ENCODE assay signal across 34 cellular contexts in genomic region chr7:37112210-37112609, GRCh38.
"Had no signal": no experiment of that assay in that cellular context is flagged by ENCODE, and none has a peak within 500 bp of the region (broad histone marks: within the 10 kb centered on the region; RNA-seq: fewer than 3 reads in every experiment).

No MANE protein-coding gene starts in this region.

- H3K27ac ChIP-seq: brain microvascular endothelial cell, esophagus muscularis mucosa, foreskin keratinocyte, gastrocnemius medialis, heart left ventricle, WERI-Rb-1 had no signal

- FAIRE-seq: astrocyte, bronchial epithelial cell, colon had no signal

- H3K4me1 ChIP-seq: foreskin keratinocyte, gastrocnemius medialis had no signal

- H3K4me3 ChIP-seq: esophagus muscularis mucosa, gastrocnemius medialis, heart left ventricle had no signal

- DNase-seq: activated B cell treated with CpG ODN at 0.5 μM for 24 hours; activated CD4-positive, alpha-beta T cell treated with anti-CD3 and anti-CD28 coated beads for 48 hours; activated CD4-positive, alpha-beta T cell treated with anti-CD3 and anti-CD28 coated beads, Interleukin-2, amount 50 U/mL, for 1 hour; activated CD4-positive, alpha-beta T cell treated with anti-CD3 and anti-CD28 coated beads, Interleukin-2, amount 50 U/mL, for 48 hours; activated CD8-positive, alpha-beta memory T cell treated with anti-CD3 and anti-CD28 coated beads, Interleukin-2, amount 10 ng/mL, durations not matched to agents 7 days and 5 days; activated CD8-positive, alpha-beta memory T cell treated with anti-CD3 and anti-CD28 coated beads, Interleukin-2, amount 50 U/mL, for 4 hours; activated CD8-positive, alpha-beta T cell treated with anti-CD3 and anti-CD28 coated beads, Interleukin-2, amount 10 ng/mL, durations not matched to agents 7 days and 5 days; activated effector memory CD4-positive, alpha-beta T cell treated with anti-CD3 and anti-CD28 coated beads, Interleukin-2, amount 50 U/mL, for 16 hours; activated naive CD4-positive, alpha-beta T cell treated with anti-CD3 and anti-CD28 coated beads, Interleukin-2, amount 10 ng/mL, durations not matched to agents 7 days and 5 days; activated naive CD8-positive, alpha-beta T cell treated with anti-CD3 and anti-CD28 coated beads, Interleukin-2, amount 10 ng/mL, durations not matched to agents 7 days and 5 days; activated T-cell treated with anti-CD3 and anti-CD28 coated beads, Interleukin-2, amount 50 U/mL, for 1 hour; activated T-cell treated with anti-CD3 and anti-CD28 coated beads, Interleukin-2, amount 50 U/mL, for 48 hours; amniotic stem cell; anterior cingulate cortex; brain microvascular endothelial cell; cortex of kidney; dermis blood vessel endothelial cell; effector CD4-positive, alpha-beta T cell; effector memory CD8-positive, alpha-beta T cell; erythroblast; foreskin keratinocyte; gastrocnemius medialis; glutamatergic neuron; heart left ventricle; T-helper 1 cell; T-helper 17 cell; T1000; WERI-Rb-1 had no signal

- H3K9me3 ChIP-seq: esophagus muscularis mucosa, gastrocnemius medialis, heart left ventricle had no signal

- H3K27me3 ChIP-seq: brain microvascular endothelial cell, esophagus muscularis mucosa, foreskin keratinocyte, gastrocnemius medialis, heart left ventricle had no signal

- ATAC-seq: activated CD4-positive, CD25-positive, alpha-beta regulatory T cell treated with anti-CD3 and anti-CD28 coated beads, Interleukin-2, amount 50 U/mL, for 24 hours; activated CD8-positive, alpha-beta memory T cell treated with anti-CD3 and anti-CD28 coated beads, Interleukin-2, amount 10 ng/mL, durations not matched to agents 7 days and 5 days; activated CD8-positive, alpha-beta T cell treated with anti-CD3 and anti-CD28 coated beads, Interleukin-2, amount 10 ng/mL, durations not matched to agents 7 days and 5 days; activated naive CD4-positive, alpha-beta T cell treated with anti-CD3 and anti-CD28 coated beads, Interleukin-2, amount 50 U/mL, for 72 hours; effector memory CD8-positive, alpha-beta T cell; foreskin keratinocyte; gastrocnemius medialis; heart left ventricle; T-helper 17 cell had no signal

- H3K36me3 ChIP-seq: brain microvascular endothelial cell, esophagus muscularis mucosa, gastrocnemius medialis, heart left ventricle, WERI-Rb-1 had no signal
